Comparison of ENCODE assay signal across 19 cellular contexts in genomic region chr1:223299553-223299952, GRCh38.
DNase-seq lines count a peak whose midpoint lies in the region; ATAC-seq, FAIRE-seq and TF ChIP-seq lines count a peak whose summit lies in the region.
"Had no signal": no experiment of that assay in that cellular context is flagged by ENCODE, and none has a peak within 500 bp of the region (broad histone marks: within the 10 kb centered on the region; RNA-seq: fewer than 3 reads in every experiment).

No MANE protein-coding gene starts in this region.

- H3K27ac ChIP-seq in astrocyte (ENCODE audit: low read depth, low read length) = no peak overlapping the region
- no peak overlapping the region for H3K27ac ChIP-seq in smooth muscle cell (ENCODE audit: low read depth)
- H3K27ac ChIP-seq: 22Rv1; BLaER1 treated with 17β-estradiol and CSF1 and Interleukin-3, amounts not matched to agents 10 nM and 100 nM had no signal

- H3K36me3 ChIP-seq in astrocyte (ENCODE audit: insufficient read depth, low read length) (no peaks in the 10 kb centered on the region), smooth muscle cell (ENCODE audit: low read depth) (no peaks in the 10 kb centered on the region)
- H3K36me3 ChIP-seq: BLaER1 treated with 17β-estradiol and CSF1 and Interleukin-3, amounts not matched to agents 10 nM and 100 nM had no signal

- H3K27ac Mint-ChIP-seq in astrocyte (ENCODE audit: unreplicated experiment) = no peak overlapping the region
- H3K27ac Mint-ChIP-seq: B cell; CD8-positive, alpha-beta T cell; H9 had no signal

- H3K27me3 ChIP-seq in astrocyte (ENCODE audit: insufficient read depth, low read length) (no peaks in the 10 kb centered on the region), smooth muscle cell (ENCODE audit: low read depth) (peaks cover 3% of the 10 kb centered on the region)
- H3K27me3 ChIP-seq: BLaER1 treated with 17β-estradiol and CSF1 and Interleukin-3, amounts not matched to agents 10 nM and 100 nM had no signal

- H4K20me1 ChIP-seq in astrocyte (ENCODE audit: insufficient read depth, low read length) (no peaks in the 10 kb centered on the region), smooth muscle cell (ENCODE audit: low read depth) (no peaks in the 10 kb centered on the region)
- H4K20me1 ChIP-seq: BLaER1 treated with 17β-estradiol and CSF1 and Interleukin-3, amounts not matched to agents 10 nM and 100 nM had no signal

- H3K9ac ChIP-seq in astrocyte (ENCODE audit: low read length) (no peak overlapping the region), smooth muscle cell (ENCODE audit: low read depth) (no peak overlapping the region)
- H3K9ac ChIP-seq: BLaER1 treated with 17β-estradiol and CSF1 and Interleukin-3, amounts not matched to agents 10 nM and 100 nM had no signal

- H3K79me2 ChIP-seq in astrocyte (ENCODE audit: insufficient read depth, low read length) = no peaks in the 10 kb centered on the region
- no peaks in the 10 kb centered on the region for H3K79me2 ChIP-seq in smooth muscle cell (ENCODE audit: low read depth)

- WGBS in smooth muscle cell (ENCODE audit: low lambda C conversion rate) = 64% methylated on average over 1 of the region's 1 CpG

- DNase-seq in NCI-H2227 (lab: John Stamatoyannopoulos, UW; ENCODE audit: unreplicated experiment) (peak; percentile 12), NCI-H2227 treated with DMSO at 0.1 percent for 48 hours (lab: John Stamatoyannopoulos, UW) (no peak), ELR (ENCODE audit: low read depth) (peak; percentile 24), astrocyte (ENCODE audit: low read depth) (no peak), smooth muscle cell (lab: John Stamatoyannopoulos, UW; ENCODE audit: unreplicated experiment) (no peak), foreskin fibroblast (no peak), D721Med (ENCODE audit: insufficient read length, low spot score) (no peak)
- DNase-seq: Calu3; CD8-positive, alpha-beta T cell; DMS 273 treated with DMSO at 0.1 percent for 48 hours; DMS53; DND-41; GF-D8; GOT3; H9 had no signal

- TF ChIP-seq CTCF in astrocyte (IDR thresholded peaks at IDR 0.05; ENCODE audit: insufficient read depth, low read depth, low read length) (no peak), smooth muscle cell (IDR thresholded peaks at IDR 0.05; ENCODE audit: borderline replicate concordance, insufficient read depth, poor library complexity, severe bottlenecking) (no peak), foreskin fibroblast (IDR thresholded peaks at IDR 0.05; ENCODE audit: low read depth, low read length) (no peak), D721Med (IDR thresholded peaks at IDR 0.05; ENCODE audit: insufficient read depth, missing control alignments) (no peak)

- H2AFZ ChIP-seq in astrocyte (ENCODE audit: low read depth, low read length) (peak overlapping the region; percentile 21), smooth muscle cell (ENCODE audit: low read depth) (peak overlapping the region; percentile 93)

- H3K4me3 Mint-ChIP-seq in astrocyte (ENCODE audit: unreplicated experiment) = no peak overlapping the region
- H3K4me3 Mint-ChIP-seq: B cell; CD8-positive, alpha-beta T cell; H9 had no signal

- ATAC-seq in HG02763 (IDR thresholded peaks at IDR 0.05; ENCODE audit: unreplicated experiment) = no peak
- ATAC-seq: CD8-positive, alpha-beta T cell had no signal

- H3K4me3 ChIP-seq in astrocyte (ENCODE audit: insufficient read depth, low read depth, low read length) = no peak overlapping the region
- H3K4me3 ChIP-seq in smooth muscle cell = no peak overlapping the region
- no peak overlapping the region for H3K4me3 ChIP-seq in foreskin fibroblast (ENCODE audit: low read depth in 1 of 2, low read length in 2 of 2)
- H3K4me3 ChIP-seq: BLaER1 treated with 17β-estradiol and CSF1 and Interleukin-3, amounts not matched to agents 10 nM and 100 nM had no signal

- H3K9me3 ChIP-seq in astrocyte (ENCODE audit: insufficient read depth, low read depth, low read length) (no peaks in the 10 kb centered on the region), smooth muscle cell (replicated peaks; ENCODE audit: low read depth) (no peaks in the 10 kb centered on the region)

- no peaks in the 10 kb centered on the region for H3K27me3 Mint-ChIP-seq in astrocyte (ENCODE audit: low read depth, unreplicated experiment)
- H3K27me3 Mint-ChIP-seq: B cell had no signal

- H3K4me1 Mint-ChIP-seq in astrocyte (ENCODE audit: low read depth, unreplicated experiment) = peaks cover 4% of the 10 kb centered on the region
- H3K4me1 Mint-ChIP-seq: B cell had no signal

- H3K4me2 ChIP-seq in astrocyte (ENCODE audit: low read length) (no peak overlapping the region), smooth muscle cell (peak overlapping the region; percentile 53)
- H3K4me2 ChIP-seq: BLaER1 treated with 17β-estradiol and CSF1 and Interleukin-3, amounts not matched to agents 10 nM and 100 nM had no signal

- no peaks in the 10 kb centered on the region for H3F3A ChIP-seq in smooth muscle cell (ENCODE audit: low read depth)

- peak; percentile 32 for FAIRE-seq in astrocyte (lab: Jason Lieb, UNC)
- no peak for FAIRE-seq in D721Med (lab: Jason Lieb, UNC)

- no peaks in the 10 kb centered on the region for H3K36me3 Mint-ChIP-seq in astrocyte (ENCODE audit: low read depth, unreplicated experiment)
- H3K36me3 Mint-ChIP-seq: CD8-positive, alpha-beta T cell had no signal

- H3K9me3 Mint-ChIP-seq in astrocyte (ENCODE audit: unreplicated experiment) = peaks cover 5% of the 10 kb centered on the region

- H3K4me1 ChIP-seq in astrocyte (ENCODE audit: insufficient read depth, low read length) = no peaks in the 10 kb centered on the region
- no peaks in the 10 kb centered on the region for H3K4me1 ChIP-seq in smooth muscle cell (ENCODE audit: low read depth)

Comparison
In these comparisons a context has a peak if more than half of its experiments do, and no peak if none do; other contexts are left out.
1. DNase-seq: peak in NCI-H2227 (single experiment) and ELR (single experiment); none in NCI-H2227 treated with DMSO at 0.1 percent for 48 hours (single experiment), astrocyte (single experiment), smooth muscle cell (single experiment), foreskin fibroblast (0 of 2) and D721Med (single experiment).